Comparison of ENCODE assay signal across 1 cellular context in the genomic region with DNA sequence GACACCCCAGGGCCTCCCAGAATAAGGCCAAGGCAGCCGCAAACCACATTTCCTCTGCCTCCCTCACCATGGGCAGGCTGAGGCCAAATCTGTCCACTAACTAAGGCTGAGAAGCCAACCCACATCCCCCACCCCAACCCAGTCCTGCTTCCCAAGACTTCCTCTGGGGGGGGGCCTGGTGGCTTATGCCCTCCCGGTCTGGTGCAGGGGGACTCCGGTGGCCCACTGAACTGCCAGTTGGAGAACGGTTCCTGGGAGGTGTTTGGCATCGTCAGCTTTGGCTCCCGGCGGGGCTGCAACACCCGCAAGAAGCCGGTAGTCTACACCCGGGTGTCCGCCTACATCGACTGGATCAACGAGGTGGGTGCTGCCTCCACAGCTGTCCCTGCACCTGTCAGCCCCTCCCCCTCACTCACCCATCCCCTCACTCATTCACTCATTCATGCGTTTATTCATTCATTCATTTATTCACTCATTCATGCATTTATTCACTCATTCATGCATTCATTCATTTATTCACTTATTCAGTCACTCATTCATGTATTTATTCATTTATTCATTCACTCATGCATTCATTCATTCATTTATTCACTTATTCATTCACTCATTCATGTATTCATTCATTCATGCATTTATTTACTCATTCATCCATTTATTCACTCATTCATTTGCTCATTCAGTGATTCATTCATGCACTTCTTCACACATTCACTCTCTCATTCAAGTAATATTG.
TF ChIP-seq lines count a peak whose summit lies in the region.

No MANE protein-coding gene starts in this region.

TF ChIP-seq in HepG2, 621 proteins besides CTCF, POLR2A, EP300 and RAD21:
- TF ChIP-seq ZNF24 (IDR thresholded peaks at IDR 0.05), result peak; percentile 81
- TF ChIP-seq IKZF5 (CRISPR knock-in tag; IDR thresholded peaks at IDR 0.05), result no peak
- TF ChIP-seq MTA3 (CRISPR knock-in tag; IDR thresholded peaks at IDR 0.05), result no peak
- no peak for TF ChIP-seq THRA (CRISPR knock-in tag; IDR thresholded peaks at IDR 0.05; ENCODE audit: borderline replicate concordance)
- no peak for TF ChIP-seq NBN (conservative IDR thresholded peaks at IDR 0.05)
